ENCODE assay signal across 14 cellular contexts in genomic region chr5:145101246-145101645, GRCh38.
DNase-seq lines count a peak whose midpoint lies in the region; ATAC-seq, FAIRE-seq and TF ChIP-seq lines count a peak whose summit lies in the region.
"Had no signal": no experiment of that assay in that cellular context is flagged by ENCODE, and none has a peak within 500 bp of the region (broad histone marks: within the 10 kb centered on the region; RNA-seq: fewer than 3 reads in every experiment).

No MANE protein-coding gene starts in this region.

- H3K36me3 ChIP-seq in GM06990 (ENCODE audit: control insufficient read depth, insufficient read depth, low read length): no peaks in the 10 kb centered on the region
- H3K36me3 ChIP-seq in astrocyte (ENCODE audit: insufficient read depth, low read length): no peaks in the 10 kb centered on the region
- no peaks in the 10 kb centered on the region for H3K36me3 ChIP-seq in right lobe of liver

- H3K27ac ChIP-seq in astrocyte (ENCODE audit: low read depth, low read length) (no peak overlapping the region), right lobe of liver (no peak overlapping the region)
- H3K27ac ChIP-seq: parathyroid adenoma had no signal

- TF ChIP-seq CTCF in GM06990 (IDR thresholded peaks at IDR 0.05; ENCODE audit: insufficient read depth, low read length, poor library complexity, severe bottlenecking) (peak; percentile 61), astrocyte (IDR thresholded peaks at IDR 0.05; ENCODE audit: insufficient read depth, low read depth, low read length) (peak; percentile 7), right lobe of liver (IDR thresholded peaks at IDR 0.05) (peak; percentile 7 to 27 (median 16))

- FAIRE-seq in astrocyte (lab: Jason Lieb, UNC): no peak

- H3K27ac Mint-ChIP-seq in astrocyte (ENCODE audit: unreplicated experiment): no peak overlapping the region
- no peak overlapping the region for H3K27ac Mint-ChIP-seq in activated CD4-positive, alpha-beta memory T cell treated with anti-CD3 and anti-CD28 coated beads for 36 hours
- H3K27ac Mint-ChIP-seq in T-helper 17 cell: no peak overlapping the region
- H3K27ac Mint-ChIP-seq: activated naive CD4-positive, alpha-beta T cell treated with anti-CD3 and anti-CD28 coated beads for 36 hours had no signal

- H3K36me3 Mint-ChIP-seq in astrocyte (ENCODE audit: low read depth, unreplicated experiment) (no peaks in the 10 kb centered on the region), T-helper 17 cell (ENCODE audit: low read depth) (no peaks in the 10 kb centered on the region)
- H3K36me3 Mint-ChIP-seq in activated CD4-positive, alpha-beta memory T cell treated with anti-CD3 and anti-CD28 coated beads for 36 hours: no peaks in the 10 kb centered on the region

- POLR2A ChIA-PET in activated CD4-positive, alpha-beta memory T cell treated with anti-CD3 and anti-CD28 coated beads for 36 hours (lab: Charles Lee): no interaction called here

- CTCF ChIA-PET in activated CD4-positive, alpha-beta memory T cell treated with anti-CD3 and anti-CD28 coated beads for 36 hours (lab: Charles Lee): no interaction called here

- H3K27me3 Mint-ChIP-seq in astrocyte (ENCODE audit: low read depth, unreplicated experiment) (no peaks in the 10 kb centered on the region), T-helper 17 cell (no peaks in the 10 kb centered on the region)
- H3K27me3 Mint-ChIP-seq in activated CD4-positive, alpha-beta memory T cell treated with anti-CD3 and anti-CD28 coated beads for 36 hours: no peaks in the 10 kb centered on the region

- H3K79me2 ChIP-seq in astrocyte (ENCODE audit: insufficient read depth, low read length): no peaks in the 10 kb centered on the region
- H3K79me2 ChIP-seq: parathyroid adenoma had no signal

- H3K27me3 ChIP-seq in GM06990 (replicated peaks; ENCODE audit: control insufficient read depth, insufficient read depth, low read length) (no peaks in the 10 kb centered on the region), astrocyte (ENCODE audit: insufficient read depth, low read length) (no peaks in the 10 kb centered on the region), right lobe of liver (no peaks in the 10 kb centered on the region)

- H3K4me1 ChIP-seq in astrocyte (ENCODE audit: insufficient read depth, low read length) (no peaks in the 10 kb centered on the region), right lobe of liver (no peaks in the 10 kb centered on the region)
- H3K4me1 ChIP-seq: parathyroid adenoma had no signal

- no peak overlapping the region for H3K4me2 ChIP-seq in astrocyte (ENCODE audit: low read length)

- H3K4me3 ChIP-seq in GM06990 (replicated peaks; ENCODE audit: low read depth, low read length) (no peak overlapping the region), astrocyte (ENCODE audit: insufficient read depth, low read depth, low read length) (no peak overlapping the region), right lobe of liver (no peak overlapping the region)

- H2AFZ ChIP-seq in astrocyte (ENCODE audit: low read depth, low read length): no peak overlapping the region
- H2AFZ ChIP-seq: parathyroid adenoma had no signal

- no peak for ATAC-seq in right lobe of liver
- ATAC-seq in HG02588 (IDR thresholded peaks at IDR 0.05; ENCODE audit: unreplicated experiment): no peak
- no peak for ATAC-seq in T-helper 17 cell

- intact Hi-C loops in right lobe of liver (cut with DNase I): no loop called here
- intact Hi-C loops in activated CD4-positive, alpha-beta memory T cell treated with anti-CD3 and anti-CD28 coated beads for 36 hours (cut with micrococcal nuclease): no loop called here

- H3K4me1 Mint-ChIP-seq in astrocyte (ENCODE audit: low read depth, unreplicated experiment) (no peaks in the 10 kb centered on the region), T-helper 17 cell (no peaks in the 10 kb centered on the region)
- no peaks in the 10 kb centered on the region for H3K4me1 Mint-ChIP-seq in activated CD4-positive, alpha-beta memory T cell treated with anti-CD3 and anti-CD28 coated beads for 36 hours (ENCODE audit: low read depth)

- H3K9me3 ChIP-seq in astrocyte (ENCODE audit: insufficient read depth, low read depth, low read length) (no peaks in the 10 kb centered on the region), right lobe of liver (no peaks in the 10 kb centered on the region), T-helper 17 cell (ENCODE audit: control insufficient read depth, low read length, poor library complexity, severe bottlenecking) (no peaks in the 10 kb centered on the region)

- H3K9ac ChIP-seq in astrocyte (ENCODE audit: low read length): no peak overlapping the region
- H3K9ac ChIP-seq: parathyroid adenoma had no signal

- no peak for DNase-seq in GM06990 (ENCODE audit: extremely low read depth, insufficient read length)
- peak; percentile 9 for DNase-seq in HT-29 (ENCODE audit: low spot score)
- DNase-seq in astrocyte (ENCODE audit: low read depth): no peak
- no peak for DNase-seq in right lobe of liver
- no peak for DNase-seq in activated CD4-positive, alpha-beta memory T cell treated with anti-CD3 and anti-CD28 coated beads for 36 hours
- DNase-seq in stimulated activated CD4-positive, alpha-beta T cell treated with anti-CD3 and anti-CD28 coated beads, Interleukin-12 subunit alpha, Interleukin-12 subunit beta, amount 100 ng/mL, for 4 hours: no peak
- no peak for DNase-seq in T-helper 17 cell
- DNase-seq: activated CD4-positive, CD25-positive, alpha-beta regulatory T cell treated with anti-CD3 and anti-CD28 coated beads, Interleukin-2, amount 50 U/mL, for 72 hours; activated naive CD4-positive, alpha-beta T cell treated with anti-CD3 and anti-CD28 coated beads for 36 hours; effector memory CD4-positive, alpha-beta T cell; NCI-H1105; RPMI8226 had no signal

- H3K9me3 Mint-ChIP-seq in astrocyte (ENCODE audit: unreplicated experiment): peaks cover 1% of the 10 kb centered on the region
- H3K9me3 Mint-ChIP-seq in activated CD4-positive, alpha-beta memory T cell treated with anti-CD3 and anti-CD28 coated beads for 36 hours: peaks cover 17% of the 10 kb centered on the region

- WGBS in right lobe of liver (ENCODE audit: insufficient coverage, low coverage, low lambda C conversion rate, missing lambda C conversion rate): 59% methylated on average over 3 of the region's 3 CpGs

- H4K20me1 ChIP-seq in astrocyte (ENCODE audit: insufficient read depth, low read length): no peaks in the 10 kb centered on the region

- no peak for TF ChIP-seq POLR2A in right lobe of liver (IDR thresholded peaks at IDR 0.05)

- H3K4me3 Mint-ChIP-seq in astrocyte (ENCODE audit: unreplicated experiment) (no peak overlapping the region), T-helper 17 cell (no peak overlapping the region)
- no peak overlapping the region for H3K4me3 Mint-ChIP-seq in activated CD4-positive, alpha-beta memory T cell treated with anti-CD3 and anti-CD28 coated beads for 36 hours
- H3K4me3 Mint-ChIP-seq: activated naive CD4-positive, alpha-beta T cell treated with anti-CD3 and anti-CD28 coated beads for 36 hours had no signal

Comparison
In these comparisons a context has a peak if more than half of its experiments do, and no peak if none do; other contexts are left out.
1. CTCF ChIP-seq: peak in every context shown above with its lines; median percentile 61 in GM06990; 16 in right lobe of liver; 7 in astrocyte.